17 cellular contexts compared by ENCODE assay signal in the genomic region with DNA sequence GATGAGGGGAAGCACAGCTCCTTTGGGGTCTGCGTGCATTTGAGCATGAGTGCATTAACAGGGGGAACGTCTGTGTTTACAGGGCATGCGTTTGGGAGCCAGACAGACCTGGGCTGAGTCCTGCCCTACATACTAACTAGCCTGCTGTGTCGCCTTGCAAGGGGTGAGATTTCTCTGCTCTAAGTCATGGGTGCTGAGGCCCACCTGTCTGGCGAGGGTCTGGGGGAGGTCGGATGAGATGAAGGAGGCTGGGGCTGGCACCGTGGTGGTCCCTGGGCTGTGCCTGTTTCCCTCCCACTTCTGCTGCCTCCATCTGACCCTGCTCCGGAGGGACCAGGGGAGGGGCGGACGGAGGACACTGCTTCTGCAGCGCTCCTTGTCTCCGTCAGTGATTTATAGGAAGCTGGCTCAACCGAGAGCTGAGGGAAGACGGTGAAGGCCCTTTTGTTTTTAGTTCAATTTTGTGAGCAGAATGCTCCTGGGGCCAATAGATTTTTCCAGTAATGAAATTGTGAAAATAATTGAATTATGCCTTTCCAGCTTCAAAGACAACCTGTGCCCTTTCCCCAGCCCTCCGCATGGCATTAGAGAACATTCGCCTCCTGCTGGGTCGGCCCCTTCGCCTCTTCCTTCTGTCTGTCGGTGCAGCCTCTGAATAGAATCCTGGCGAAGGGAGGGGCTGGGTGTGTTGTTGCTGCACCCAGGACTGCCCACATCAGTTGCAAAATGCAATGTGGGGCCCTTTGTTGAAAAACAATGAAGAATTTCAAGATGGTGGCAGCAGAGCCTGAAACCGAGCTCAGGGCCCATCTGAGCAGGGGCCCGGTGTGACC.
"Had no signal": no experiment of that assay in that cellular context is flagged by ENCODE, and none has a peak within 500 bp of the region (broad histone marks: within the 10 kb centered on the region; RNA-seq: fewer than 3 reads in every experiment).

No MANE protein-coding gene starts in this region.

- H3K4me3 ChIP-seq: cardiac muscle cell, left lung, sigmoid colon had no signal

- H3K36me3 ChIP-seq: cardiac muscle cell, left lung, sigmoid colon had no signal

- H3K27me3 ChIP-seq: cardiac muscle cell, left lung, sigmoid colon had no signal

- H3K4me1 Mint-ChIP-seq: activated B cell treated with CpG ODN at 0.5 μM for 24 hours, T-cell had no signal

- H3K36me3 Mint-ChIP-seq: T-cell had no signal

- H3K9me3 ChIP-seq: left lung, sigmoid colon had no signal

- H3K9me3 Mint-ChIP-seq: activated B cell treated with CpG ODN at 0.5 μM for 24 hours; activated CD4-positive, alpha-beta memory T cell treated with anti-CD3 and anti-CD28 coated beads for 36 hours; activated naive CD4-positive, alpha-beta T cell treated with anti-CD3 and anti-CD28 coated beads, Interleukin-2, amount 50 U/mL, for 72 hours; activated T-helper 1 cell treated with anti-CD3 and anti-CD28 coated beads, Interleukin-12 subunit alpha, Interleukin-12 subunit beta, Interleukin-2, Interleukin-4 antibody, amounts not matched to agents 30 ng/mL and 10 ng/mL and 1 ng/mL, durations not matched to agents 14 hours and 24 hours and 36 hours; effector memory CD8-positive, alpha-beta T cell; T-cell had no signal

- DNase-seq: activated B cell treated with CpG ODN at 0.5 μM for 24 hours; activated CD4-positive, alpha-beta memory T cell treated with anti-CD3 and anti-CD28 coated beads for 36 hours; activated CD4-positive, alpha-beta T cell treated with anti-CD3 and anti-CD28 coated beads for 4 hours; activated gamma-delta T cell treated with Interleukin-2 at 50 U/mL for 16 hours; activated T-cell treated with anti-CD3 and anti-CD28 coated beads for 4 hours; effector memory CD8-positive, alpha-beta T cell; foreskin fibroblast; hippocampal formation; kidney; left lung; sigmoid colon; stimulated activated CD4-positive, alpha-beta T cell treated with anti-CD3 and anti-CD28 coated beads, Interleukin-4, amount 100 ng/mL, for 4 hours; stimulated activated naive CD4-positive, alpha-beta T cell; T-cell had no signal

- ATAC-seq: activated naive CD4-positive, alpha-beta T cell treated with anti-CD3 and anti-CD28 coated beads, Interleukin-2, amount 50 U/mL, for 72 hours; effector memory CD8-positive, alpha-beta T cell; left lung; T-cell had no signal

- H3K4me3 Mint-ChIP-seq: activated B cell treated with CpG ODN at 0.5 μM for 24 hours; activated CD4-positive, alpha-beta memory T cell treated with anti-CD3 and anti-CD28 coated beads for 36 hours; activated T-helper 1 cell treated with anti-CD3 and anti-CD28 coated beads, Interleukin-12 subunit alpha, Interleukin-12 subunit beta, Interleukin-2, Interleukin-4 antibody, amounts not matched to agents 30 ng/mL and 10 ng/mL and 1 ng/mL, durations not matched to agents 14 hours and 24 hours and 36 hours; effector memory CD8-positive, alpha-beta T cell; T-cell had no signal

- H3K27me3 Mint-ChIP-seq: activated B cell treated with CpG ODN at 0.5 μM for 24 hours; activated CD4-positive, alpha-beta memory T cell treated with anti-CD3 and anti-CD28 coated beads for 36 hours; effector memory CD8-positive, alpha-beta T cell; T-cell had no signal

- H3K27ac Mint-ChIP-seq: activated B cell treated with CpG ODN at 0.5 μM for 24 hours; activated CD4-positive, alpha-beta memory T cell treated with anti-CD3 and anti-CD28 coated beads for 36 hours; activated T-helper 1 cell treated with anti-CD3 and anti-CD28 coated beads, Interleukin-12 subunit alpha, Interleukin-12 subunit beta, Interleukin-2, Interleukin-4 antibody, amounts not matched to agents 30 ng/mL and 10 ng/mL and 1 ng/mL, durations not matched to agents 14 hours and 24 hours and 36 hours; T-cell had no signal

- H3K27ac ChIP-seq: cardiac muscle cell, left lung, sigmoid colon had no signal

- H3K4me1 ChIP-seq: left lung had no signal
